Comparison of ENCODE assay signal across 1 cellular context in genomic region chr2:34112161-34112560, GRCh38.
TF ChIP-seq lines count a peak whose summit lies in the region.

No MANE protein-coding gene starts in this region.

TF ChIP-seq in SK-N-SH treated with all-trans-retinoic acid at 6 μM for 48 hours, 23 proteins besides CTCF, POLR2A, EP300 and RAD21 (continued from another document):
- TF ChIP-seq CSRNP3 (CRISPR knock-in tag; IDR thresholded peaks at IDR 0.05): no peak
- no peak for TF ChIP-seq ESRRG (CRISPR knock-in tag; IDR thresholded peaks at IDR 0.05)
